Comparison of ENCODE assay signal across 17 cellular contexts in the genomic region with DNA sequence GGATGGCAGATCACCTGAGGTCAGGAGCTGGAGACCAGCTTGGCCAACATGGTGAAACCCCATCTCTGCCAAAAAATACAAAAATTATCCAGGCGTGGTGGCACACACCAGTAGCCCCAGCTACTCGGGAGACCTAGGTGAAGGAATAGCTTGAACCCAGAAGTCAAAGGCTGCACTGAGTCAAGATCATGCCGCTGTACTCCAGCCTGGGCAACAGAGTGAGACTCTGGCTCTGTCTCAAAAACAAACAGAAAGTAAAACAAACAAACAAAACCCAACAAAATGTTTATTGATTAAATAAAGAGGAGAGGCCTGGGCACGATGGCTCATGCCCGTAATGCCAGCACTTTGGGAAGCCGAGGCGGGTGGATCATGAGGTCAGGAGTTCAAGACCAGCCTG.
"Had no signal": no experiment of that assay in that cellular context is flagged by ENCODE, and none has a peak within 500 bp of the region (broad histone marks: within the 10 kb centered on the region; RNA-seq: fewer than 3 reads in every experiment).

No MANE protein-coding gene starts in this region.

- H3K27ac ChIP-seq: esophagus muscularis mucosa, left lung, transverse colon had no signal

- ATAC-seq: left lung; mucosa of descending colon; naive thymus-derived CD4-positive, alpha-beta T cell; stimulated activated naive B cell treated with anti-CD40 and anti-IgM and Interleukin-4, amounts not matched to agents 10 μg/mL and 1 μg/mL and 100 μg/mL, for 72 hours had no signal

- H3K27me3 Mint-ChIP-seq: activated naive CD4-positive, alpha-beta T cell treated with anti-CD3 and anti-CD28 coated beads, Interleukin-2, amount 50 U/mL, for 24 hours; naive thymus-derived CD4-positive, alpha-beta T cell; stimulated activated naive B cell treated with anti-CD40 and anti-IgM and Interleukin-4, amounts not matched to agents 10 μg/mL and 1 μg/mL and 100 μg/mL, for 72 hours had no signal

- H3K9me3 ChIP-seq: esophagus muscularis mucosa, left lung, mucosa of descending colon, transverse colon had no signal

- FAIRE-seq: colon, endometrium, keratinocyte had no signal

- H3K27ac Mint-ChIP-seq: activated naive CD4-positive, alpha-beta T cell treated with anti-CD3 and anti-CD28 coated beads, Interleukin-2, amount 50 U/mL, for 24 hours; stimulated activated naive B cell treated with anti-CD40 and anti-IgM and Interleukin-4, amounts not matched to agents 10 μg/mL and 1 μg/mL and 100 μg/mL, for 72 hours had no signal

- H3K4me3 Mint-ChIP-seq: activated naive CD4-positive, alpha-beta T cell treated with anti-CD3 and anti-CD28 coated beads, Interleukin-2, amount 50 U/mL, for 24 hours; naive thymus-derived CD4-positive, alpha-beta T cell; stimulated activated naive B cell treated with anti-CD40 and anti-IgM and Interleukin-4, amounts not matched to agents 10 μg/mL and 1 μg/mL and 100 μg/mL, for 72 hours had no signal

- H3K27me3 ChIP-seq: esophagus muscularis mucosa, left lung, transverse colon had no signal

- H3K9me3 Mint-ChIP-seq: activated naive CD4-positive, alpha-beta T cell treated with anti-CD3 and anti-CD28 coated beads, Interleukin-2, amount 50 U/mL, for 24 hours; naive thymus-derived CD4-positive, alpha-beta T cell; stimulated activated naive B cell treated with anti-CD40 and anti-IgM and Interleukin-4, amounts not matched to agents 10 μg/mL and 1 μg/mL and 100 μg/mL, for 72 hours had no signal

- DNase-seq: activated CD4-positive, alpha-beta T cell treated with anti-CD3 and anti-CD28 coated beads, Interleukin-2, amount 50 U/mL, for 1 hour; activated CD4-positive, CD25-positive, alpha-beta regulatory T cell; activated CD8-positive, alpha-beta memory T cell treated with anti-CD3 and anti-CD28 coated beads for 24 hours; activated effector memory CD4-positive, alpha-beta T cell treated with anti-CD3 and anti-CD28 coated beads, Interleukin-2, amount 50 U/mL, for 16 hours; amniotic stem cell; left lung; mucosa of descending colon; naive thymus-derived CD4-positive, alpha-beta T cell; retina; stimulated activated CD4-positive, alpha-beta T cell treated with anti-CD3 and anti-CD28 coated beads, Interleukin-2, amount 100 ng/mL, for 48 hours; stimulated activated naive B cell treated with anti-CD40 and anti-IgM and Interleukin-4, amounts not matched to agents 10 μg/mL and 1 μg/mL and 100 μg/mL, for 72 hours; transverse colon had no signal

- H3K4me3 ChIP-seq: esophagus muscularis mucosa, left lung, mucosa of descending colon, transverse colon had no signal
